In genomic region chr2:63737085-63737701, GRCh38 we compare ENCODE assay signal across 13 cellular contexts.
DNase-seq lines count a peak whose midpoint lies in the region; ATAC-seq, FAIRE-seq and TF ChIP-seq lines count a peak whose summit lies in the region.
"Had no signal": no experiment of that assay in that cellular context is flagged by ENCODE, and none has a peak within 500 bp of the region (broad histone marks: within the 10 kb centered on the region; RNA-seq: fewer than 3 reads in every experiment).

No MANE protein-coding gene starts in this region.

- no peaks in the 10 kb centered on the region for H3K9me3 ChIP-seq in RWPE2 (ENCODE audit: severe bottlenecking)

- TF ChIP-seq CTCF in RWPE2 (IDR thresholded peaks at IDR 0.05; ENCODE audit: poor library complexity, severe bottlenecking) (no peak), fibroblast of villous mesenchyme (IDR thresholded peaks at IDR 0.05; ENCODE audit: insufficient read depth, low read depth, low read length) (no peak), osteocyte (IDR thresholded peaks at IDR 0.05) (no peak)

- ATAC-seq in RWPE2 (ENCODE audit: low read depth), result peak; percentile 81
- peak; percentile 28 for ATAC-seq in sciatic nerve
- no peak for ATAC-seq in stimulated activated effector memory CD8-positive, alpha-beta T cell treated with anti-CD3 and anti-CD28 coated beads, Interleukin-12 subunit alpha, Interleukin-12 subunit beta, amount 100 ng/mL, for 72 hours
- no peak for ATAC-seq in HG02884 (IDR thresholded peaks at IDR 0.05; ENCODE audit: unreplicated experiment)

- H3K4me3 Mint-ChIP-seq in stimulated activated effector memory CD8-positive, alpha-beta T cell treated with anti-CD3 and anti-CD28 coated beads, Interleukin-12 subunit alpha, Interleukin-12 subunit beta, amount 100 ng/mL, for 72 hours, result no peak overlapping the region
- H3K4me3 Mint-ChIP-seq in osteocyte (ENCODE audit: unreplicated experiment), result no peak overlapping the region

- no peaks in the 10 kb centered on the region for H3K9me3 Mint-ChIP-seq in stimulated activated effector memory CD8-positive, alpha-beta T cell treated with anti-CD3 and anti-CD28 coated beads, Interleukin-12 subunit alpha, Interleukin-12 subunit beta, amount 100 ng/mL, for 72 hours
- H3K9me3 Mint-ChIP-seq in osteocyte (ENCODE audit: unreplicated experiment), result no peaks in the 10 kb centered on the region

- no peaks in the 10 kb centered on the region for H3K27me3 Mint-ChIP-seq in osteocyte (ENCODE audit: unreplicated experiment)

- H3K36me3 ChIP-seq in RWPE2 (ENCODE audit: low read depth), result no peaks in the 10 kb centered on the region

- H3K4me1 Mint-ChIP-seq in stimulated activated effector memory CD8-positive, alpha-beta T cell treated with anti-CD3 and anti-CD28 coated beads, Interleukin-12 subunit alpha, Interleukin-12 subunit beta, amount 100 ng/mL, for 72 hours, result no peaks in the 10 kb centered on the region
- peaks cover 50% of the 10 kb centered on the region for H3K4me1 Mint-ChIP-seq in osteocyte (ENCODE audit: unreplicated experiment)

- H3K27me3 ChIP-seq in RWPE2 (ENCODE audit: insufficient read depth, poor library complexity, severe bottlenecking), result no peaks in the 10 kb centered on the region

- intact Hi-C loops in sciatic nerve (cut with DNase I), result no loop called here

- H3K36me3 Mint-ChIP-seq in stimulated activated effector memory CD8-positive, alpha-beta T cell treated with anti-CD3 and anti-CD28 coated beads, Interleukin-12 subunit alpha, Interleukin-12 subunit beta, amount 100 ng/mL, for 72 hours, result no peaks in the 10 kb centered on the region
- no peaks in the 10 kb centered on the region for H3K36me3 Mint-ChIP-seq in osteocyte (ENCODE audit: unreplicated experiment)

- DNase-seq in GM12891 (ENCODE audit: insufficient read length, low spot score) (no peak), RWPE2 (ENCODE audit: low spot score) (no peak), fibroblast of villous mesenchyme (ENCODE audit: low read depth) (peak; percentile 8), sciatic nerve (ENCODE audit: low spot score) (no peak), osteocyte (ENCODE audit: extremely low spot score, unreplicated experiment) (no peak), glomerular visceral epithelial cell (ENCODE audit: extremely low spot score) (no peak)
- no peak for DNase-seq in stimulated activated effector memory CD8-positive, alpha-beta T cell treated with anti-CD3 and anti-CD28 coated beads, Interleukin-12 subunit alpha, Interleukin-12 subunit beta, amount 100 ng/mL, for 72 hours (ENCODE audit: low spot score in 2 of 2)
- DNase-seq: activated CD4-positive, CD25-positive, alpha-beta regulatory T cell treated with anti-CD3 and anti-CD28 coated beads, Interleukin-2, amount 50 U/mL, for 72 hours; activated effector memory CD4-positive, alpha-beta T cell treated with Interleukin-2 at 50 U/mL for 16 hours; KBM-7; small intestine; stimulated activated naive CD4-positive, alpha-beta T cell had no signal

- FAIRE-seq in GM12891 (lab: Jason Lieb, UNC), result peak; percentile 52
- FAIRE-seq: small intestine had no signal

- no peak for TF ChIP-seq POLR2A in GM12891 (IDR thresholded peaks at IDR 0.05; ENCODE audit: low read depth, low read length)

- H3K4me1 ChIP-seq in RWPE2 (ENCODE audit: insufficient read depth, poor library complexity, severe bottlenecking), result peaks cover 60% of the 10 kb centered on the region

- H3K4me3 ChIP-seq in RWPE2 (ENCODE audit: severe bottlenecking) (no peak overlapping the region), fibroblast of villous mesenchyme (ENCODE audit: low read depth, low read length) (no peak overlapping the region)

- no peak overlapping the region for H3K27ac Mint-ChIP-seq in stimulated activated effector memory CD8-positive, alpha-beta T cell treated with anti-CD3 and anti-CD28 coated beads, Interleukin-12 subunit alpha, Interleukin-12 subunit beta, amount 100 ng/mL, for 72 hours
- no peak overlapping the region for H3K27ac Mint-ChIP-seq in osteocyte (ENCODE audit: unreplicated experiment)

- peak overlapping the region; percentile 91 for H3K27ac ChIP-seq in RWPE2 (ENCODE audit: poor library complexity, severe bottlenecking)

TF ChIP-seq in GM12891, 5 proteins besides CTCF, POLR2A, EP300 and RAD21:
- TF ChIP-seq TAF1 (IDR thresholded peaks at IDR 0.05; ENCODE audit: low read depth, low read length) (no peak), POLR2AphosphoS5 (IDR thresholded peaks at IDR 0.05; ENCODE audit: low read depth, low read length) (no peak), SPI1 (IDR thresholded peaks at IDR 0.05; ENCODE audit: low read depth, low read length) (no peak), POU2F2 (IDR thresholded peaks at IDR 0.05; ENCODE audit: low read depth, low read length) (no peak), PAX5 (IDR thresholded peaks at IDR 0.05; ENCODE audit: insufficient read depth, low read length, severe bottlenecking) (no peak)

Comparison
In these comparisons a context has a peak if more than half of its experiments do, and no peak if none do; other contexts are left out.
1. ATAC-seq: peak in RWPE2 (single experiment) and sciatic nerve (single experiment); none in stimulated activated effector memory CD8-positive, alpha-beta T cell treated with anti-CD3 and anti-CD28 coated beads, Interleukin-12 subunit alpha, Interleukin-12 subunit beta, amount 100 ng/mL, for 72 hours (single experiment) and HG02884 (single experiment).